22 cellular contexts compared by ENCODE assay signal in genomic region chr1:87888456-87888855, GRCh38.
DNase-seq lines count a peak whose midpoint lies in the region; ATAC-seq and TF ChIP-seq lines count a peak whose summit lies in the region.
"Had no signal": no experiment of that assay in that cellular context is flagged by ENCODE, and none has a peak within 500 bp of the region (broad histone marks: within the 10 kb centered on the region; RNA-seq: fewer than 3 reads in every experiment).

No MANE protein-coding gene starts in this region.

- DNase-seq in AG04449 (ENCODE audit: low read depth, low spot score), result peak; percentile 19
- peak; percentile 62 for DNase-seq in GM04504 (ENCODE audit: low read depth)
- DNase-seq in amniotic epithelial cell (ENCODE audit: low read depth), result peak; percentile 64
- peak; percentile 45 for DNase-seq in left kidney (ENCODE audit: low read depth, low spot score)
- DNase-seq in activated effector memory CD4-positive, alpha-beta T cell treated with Interleukin-2 at 50 U/mL for 16 hours, result no peak
- DNase-seq in NCI-H748 treated with DMSO at 0.1 percent for 48 hours (lab: John Stamatoyannopoulos, UW), result no peak
- DNase-seq: activated CD4-positive, alpha-beta T cell treated with anti-CD3 and anti-CD28 coated beads for 36 hours; activated naive CD4-positive, alpha-beta T cell treated with anti-CD3 and anti-CD28 coated beads for 36 hours; activated T-cell treated with anti-CD3 and anti-CD28 coated beads, Interleukin-2, amount 50 U/mL, for 48 hours; CD8-positive, alpha-beta memory T cell; DND-41; heart left ventricle; KBM-7; left ventricle myocardium inferior; NCI-H1048; NCI-H2081; PC-9; T-helper 1 cell had no signal

- no peak for ATAC-seq in HG03460 (IDR thresholded peaks at IDR 0.05; ENCODE audit: unreplicated experiment)
- ATAC-seq in SK-N-SH treated with all-trans-retinoic acid at 6 μM for 48 hours, result no peak
- ATAC-seq: activated CD4-positive, alpha-beta T cell treated with anti-CD3 and anti-CD28 coated beads for 36 hours; heart left ventricle had no signal

- no peak for TF ChIP-seq CTCF in AG04449 (IDR thresholded peaks at IDR 0.05; ENCODE audit: insufficient read depth, low read length, missing control alignments)

- no peak overlapping the region for H3K4me3 ChIP-seq in AG04449 (ENCODE audit: low read depth, low read length)
- H3K4me3 ChIP-seq: cardiac muscle cell, heart left ventricle, left ventricle myocardium inferior, PC-9, vagina had no signal

- POLR2A ChIA-PET in AG04449 (lab: Yijun Ruan, JAX), result no interaction called here

- CTCF ChIA-PET in AG04449 (lab: Yijun Ruan, JAX), result no interaction called here

TF ChIP-seq in SK-N-SH treated with all-trans-retinoic acid at 6 μM for 48 hours, 23 proteins besides CTCF, POLR2A, EP300 and RAD21:
- TF ChIP-seq ZFP30 (CRISPR knock-in tag; IDR thresholded peaks at IDR 0.05) (no peak), TOX (CRISPR knock-in tag; IDR thresholded peaks at IDR 0.05; ENCODE audit: borderline replicate concordance) (no peak), CSRNP3 (CRISPR knock-in tag; IDR thresholded peaks at IDR 0.05) (no peak)

Comparison
In these comparisons a context has a peak if more than half of its experiments do, and no peak if none do; other contexts are left out.
1. DNase-seq: peak in AG04449 (single experiment), GM04504 (single experiment), amniotic epithelial cell (single experiment) and left kidney (single experiment); none in activated effector memory CD4-positive, alpha-beta T cell treated with Interleukin-2 at 50 U/mL for 16 hours (single experiment) and NCI-H748 treated with DMSO at 0.1 percent for 48 hours (single experiment).